ENCODE assay signal across 11 cellular contexts in the genomic region with DNA sequence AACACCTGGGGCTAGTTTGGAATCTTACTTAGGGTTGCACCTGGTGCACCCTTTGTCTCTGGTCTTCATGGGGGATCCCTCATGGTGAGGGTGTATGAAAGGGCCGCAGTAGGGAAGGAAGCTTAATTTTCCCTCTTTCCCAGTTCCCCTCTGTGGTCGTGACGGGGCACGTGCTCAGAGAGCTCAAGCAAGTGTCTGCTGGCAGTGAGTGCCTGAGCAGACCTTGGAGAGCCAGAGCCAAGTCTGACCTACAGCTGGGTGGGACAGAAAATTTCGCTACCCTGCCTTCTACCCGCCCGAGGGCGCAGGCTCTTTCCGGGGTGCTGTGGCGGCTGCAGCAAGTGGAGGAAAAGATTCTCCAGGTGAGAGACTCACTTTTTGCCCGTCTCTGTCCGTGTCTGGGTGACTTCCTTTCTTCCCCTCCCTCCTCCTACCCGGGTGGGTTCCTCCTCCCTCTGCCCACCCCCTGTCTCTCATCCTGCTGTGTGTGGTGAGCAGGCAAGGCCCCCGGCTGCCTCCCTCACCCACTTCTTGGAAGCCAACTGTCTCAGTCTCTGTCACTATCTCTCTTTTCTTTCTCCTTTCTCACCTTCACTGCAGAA.
A peak's percentile ranks its signal among the peaks of the same experiment; 100 is the strongest.
DNase-seq lines count a peak whose midpoint lies in the region; ATAC-seq and TF ChIP-seq lines count a peak whose summit lies in the region.
"Had no signal": no experiment of that assay in that cellular context is flagged by ENCODE, and none has a peak within 500 bp of the region (broad histone marks: within the 10 kb centered on the region; RNA-seq: fewer than 3 reads in every experiment).

No MANE protein-coding gene starts in this region.

- CTCF ChIA-PET in RWPE1 (lab: Yijun Ruan, JAX), result interaction anchor here (1.7 kb wide), 1 partner anchor 195 kb away, joined by 4 read pairs; no protein-coding TSS in a partner anchor

- peaks cover 48% of the 10 kb centered on the region for H3K4me1 Mint-ChIP-seq in HFFc6 (ENCODE audit: low read depth)
- H3K4me1 Mint-ChIP-seq in activated naive CD8-positive, alpha-beta T cell treated with anti-CD3 and anti-CD28 coated beads, Interleukin-2, amount 50 U/mL, for 24 hours, result peaks cover 21% of the 10 kb centered on the region
- H3K4me1 Mint-ChIP-seq: memory B cell had no signal

- POLR2A ChIA-PET in RWPE1 (lab: Yijun Ruan, JAX; ENCODE audit: low non-redundant PET), result no interaction called here

- H3K27me3 Mint-ChIP-seq in HFFc6 (ENCODE audit: insufficient read depth), result peaks cover 14% of the 10 kb centered on the region
- no peaks in the 10 kb centered on the region for H3K27me3 Mint-ChIP-seq in activated naive CD8-positive, alpha-beta T cell treated with anti-CD3 and anti-CD28 coated beads, Interleukin-2, amount 50 U/mL, for 24 hours

- no peak for DNase-seq in HFFc6
- no peak for DNase-seq in RWPE1 (ENCODE audit: low spot score)
- peak; percentile 17 for DNase-seq in activated naive CD8-positive, alpha-beta T cell treated with anti-CD3 and anti-CD28 coated beads, Interleukin-2, amount 50 U/mL, for 24 hours
- peak; percentile 28 for DNase-seq in stimulated activated CD8-positive, alpha-beta memory T cell treated with anti-CD3 and anti-CD28 coated beads, Interleukin-4, amount 100 ng/mL, for 24 hours (ENCODE audit: low read depth)
- no peak for DNase-seq in iPS-NIHi11 (ENCODE audit: low spot score)
- no peak for DNase-seq in GDM1 (lab: John Stamatoyannopoulos, UW)
- DNase-seq in 8988T, result no peak
- DNase-seq: NCI-H510A had no signal

- H3K36me3 Mint-ChIP-seq in HFFc6 (ENCODE audit: low read depth), result peaks cover 59% of the 10 kb centered on the region
- peaks cover 24% of the 10 kb centered on the region for H3K36me3 Mint-ChIP-seq in activated naive CD8-positive, alpha-beta T cell treated with anti-CD3 and anti-CD28 coated beads, Interleukin-2, amount 50 U/mL, for 24 hours (ENCODE audit: low read depth)
- H3K36me3 Mint-ChIP-seq: memory B cell had no signal

- no peak overlapping the region for H3K4me3 Mint-ChIP-seq in HFFc6
- peak overlapping the region; percentile 15 for H3K4me3 Mint-ChIP-seq in activated naive CD8-positive, alpha-beta T cell treated with anti-CD3 and anti-CD28 coated beads, Interleukin-2, amount 50 U/mL, for 24 hours
- H3K4me3 Mint-ChIP-seq: memory B cell had no signal

- peak overlapping the region; percentile 13; the same call in 1 of the 2 replicates for H3K27ac ChIP-seq in RWPE1
- H3K27ac ChIP-seq: KMS-11, prostate gland had no signal

- peak overlapping the region; percentile 45; the same call in 1 of the 2 replicates for H3K27ac Mint-ChIP-seq in HFFc6
- peak overlapping the region; percentile 81 for H3K27ac Mint-ChIP-seq in activated naive CD8-positive, alpha-beta T cell treated with anti-CD3 and anti-CD28 coated beads, Interleukin-2, amount 50 U/mL, for 24 hours
- H3K27ac Mint-ChIP-seq: memory B cell had no signal

- no peak for TF ChIP-seq CTCF in HFFc6 (IDR thresholded peaks at IDR 0.05)
- TF ChIP-seq CTCF in RWPE1 (conservative IDR thresholded peaks at IDR 0.05; ENCODE audit: low read depth), result no peak

- no peaks in the 10 kb centered on the region for H3K9me3 Mint-ChIP-seq in HFFc6
- no peaks in the 10 kb centered on the region for H3K9me3 Mint-ChIP-seq in activated naive CD8-positive, alpha-beta T cell treated with anti-CD3 and anti-CD28 coated beads, Interleukin-2, amount 50 U/mL, for 24 hours
- H3K9me3 Mint-ChIP-seq: memory B cell had no signal

- ATAC-seq in activated naive CD8-positive, alpha-beta T cell treated with anti-CD3 and anti-CD28 coated beads, Interleukin-2, amount 50 U/mL, for 24 hours, result peak; percentile 63

Comparison
In these comparisons a context has a peak if more than half of its experiments do, and no peak if none do; other contexts are left out.
1. DNase-seq: peak in activated naive CD8-positive, alpha-beta T cell treated with anti-CD3 and anti-CD28 coated beads, Interleukin-2, amount 50 U/mL, for 24 hours (single experiment) and stimulated activated CD8-positive, alpha-beta memory T cell treated with anti-CD3 and anti-CD28 coated beads, Interleukin-4, amount 100 ng/mL, for 24 hours (single experiment); none in HFFc6 (single experiment), RWPE1 (single experiment), iPS-NIHi11 (single experiment), GDM1 (single experiment) and 8988T (single experiment).